In genomic region chr3:141271279-141272033, GRCh38 we compare ENCODE assay signal across 21 cellular contexts. TPM values are rescaled to one million over a fixed set of nuclear protein-coding genes. Genes with fewer than 3 reads are reported as not detected.
DNase-seq lines count a peak whose midpoint lies in the region; ATAC-seq and TF ChIP-seq lines count a peak whose summit lies in the region.
"Had no signal": no experiment of that assay in that cellular context is flagged by ENCODE, and none has a peak within 500 bp of the region (broad histone marks: within the 10 kb centered on the region; RNA-seq: fewer than 3 reads in every experiment).

No MANE protein-coding gene starts in this region.

- H3K4me1 ChIP-seq in BLaER1 (peaks cover 27% of the 10 kb centered on the region), liver (ENCODE audit: control insufficient read depth in 4 of 4, insufficient read depth in 4 of 4, low read length in 3 of 4) (peaks cover 0 to 7% (median 3%) of the 10 kb centered on the region in 4 donors)
- H3K4me1 ChIP-seq: sigmoid colon had no signal

- H3K36me3 ChIP-seq in BLaER1 (peaks cover 34% of the 10 kb centered on the region), liver (ENCODE audit: control insufficient read depth in 4 of 4, insufficient read depth in 3 of 4, low read depth in 1 of 4, low read length in 3 of 4) (no peaks in the 10 kb centered on the region)
- H3K36me3 ChIP-seq: ovary, sigmoid colon had no signal

- no peak for ATAC-seq in sciatic nerve
- ATAC-seq: GM12878, natural killer cell had no signal

- no peaks in the 10 kb centered on the region for H3K27me3 ChIP-seq in BLaER1
- no peaks in the 10 kb centered on the region for H3K27me3 ChIP-seq in liver (ENCODE audit: control insufficient read depth in 4 of 4, insufficient read depth in 4 of 4, low read length in 3 of 4)
- H3K27me3 ChIP-seq: ovary, sigmoid colon had no signal

- H3K27ac ChIP-seq in BLaER1 (no peak overlapping the region), liver (ENCODE audit: low read depth in 1 of 2, low read length in 2 of 2) (no peak overlapping the region)
- H3K27ac ChIP-seq: GM23248, ovary, sigmoid colon had no signal

- no peak for TF ChIP-seq RAD21 in liver (IDR thresholded peaks at IDR 0.05)

- H3K4me3 ChIP-seq in BLaER1 (no peak overlapping the region), liver (ENCODE audit: low read depth in 1 of 3, low read length in 3 of 3) (no peak overlapping the region)
- H3K4me3 ChIP-seq: GM12878, GM23248, ovary, sigmoid colon had no signal

- intact Hi-C loops in sciatic nerve (cut with DNase I) = no loop called here

- H3K9ac ChIP-seq in BLaER1 = no peak overlapping the region
- no peak overlapping the region for H3K9ac ChIP-seq in liver (ENCODE audit: low read depth in 1 of 2, low read length in 2 of 2)
- H3K9ac ChIP-seq: GM23248 had no signal

- WGBS in liver = 77% methylated on average over 4 of the region's 4 CpGs

- TF ChIP-seq CTCF in liver (IDR thresholded peaks at IDR 0.05; ENCODE audit: low read depth, low read length, missing input control) = no peak

- H3K4me2 ChIP-seq in BLaER1 = peak overlapping the region; percentile 36

- no peaks in the 10 kb centered on the region for H4K20me1 ChIP-seq in BLaER1

- H3K9me3 ChIP-seq in BLaER1 = no peaks in the 10 kb centered on the region
- H3K9me3 ChIP-seq in liver (ENCODE audit: control insufficient read depth in 4 of 4, low read length in 3 of 4) = no peaks in the 10 kb centered on the region
- H3K9me3 ChIP-seq: ovary, sigmoid colon had no signal

- DNase-seq in HuH-7 (ENCODE audit: low spot score) (peak; percentile 14), NCI-H2196 (lab: John Stamatoyannopoulos, UW; ENCODE audit: unreplicated experiment) (peak; percentile 85), sciatic nerve (ENCODE audit: low spot score) (no peak), NCI-H69 (lab: John Stamatoyannopoulos, UW) (no peak), NCI-H1436 (lab: John Stamatoyannopoulos, UW) (no peak)
- no peak for DNase-seq in effector CD4-positive, alpha-beta T cell
- DNase-seq: ACHN, anterior cingulate cortex, dermis blood vessel endothelial cell, DMS79 treated with DMSO at 0.1 percent for 48 hours, GM23248, Kasumi-1, mesendoderm, natural killer cell, NCI-H2227 treated with DMSO at 0.1 percent for 48 hours, NCI-H774, ovary, sigmoid colon had no signal

TF ChIP-seq in liver, 16 proteins besides CTCF, POLR2A, EP300 and RAD21:
- TF ChIP-seq HNF4A (conservative IDR thresholded peaks at IDR 0.05) (peak; percentile 11 to 21), SP1 (IDR thresholded peaks at IDR 0.05) (no peak)

RNA-seq across cellular contexts. Expression of gene PXYLP1, which starts 39.8 kb away (rescaled TPM):
- 1 to 10 TPM; 4.6 to 5.3 TPM for total RNA-seq in liver
- polyA plus RNA-seq in liver = 1 to 10 TPM; 1.1 to 1.6 TPM
- total RNA-seq in sciatic nerve = 13.5 TPM

Comparison
In these comparisons a context has a peak if more than half of its experiments do, and no peak if none do; other contexts are left out.
1. DNase-seq: peak in HuH-7 (single experiment) and NCI-H2196 (single experiment); none in sciatic nerve (single experiment), effector CD4-positive, alpha-beta T cell (single experiment), NCI-H69 (single experiment) and NCI-H1436 (single experiment).